8 cellular contexts compared by ENCODE assay signal in the genomic region with DNA sequence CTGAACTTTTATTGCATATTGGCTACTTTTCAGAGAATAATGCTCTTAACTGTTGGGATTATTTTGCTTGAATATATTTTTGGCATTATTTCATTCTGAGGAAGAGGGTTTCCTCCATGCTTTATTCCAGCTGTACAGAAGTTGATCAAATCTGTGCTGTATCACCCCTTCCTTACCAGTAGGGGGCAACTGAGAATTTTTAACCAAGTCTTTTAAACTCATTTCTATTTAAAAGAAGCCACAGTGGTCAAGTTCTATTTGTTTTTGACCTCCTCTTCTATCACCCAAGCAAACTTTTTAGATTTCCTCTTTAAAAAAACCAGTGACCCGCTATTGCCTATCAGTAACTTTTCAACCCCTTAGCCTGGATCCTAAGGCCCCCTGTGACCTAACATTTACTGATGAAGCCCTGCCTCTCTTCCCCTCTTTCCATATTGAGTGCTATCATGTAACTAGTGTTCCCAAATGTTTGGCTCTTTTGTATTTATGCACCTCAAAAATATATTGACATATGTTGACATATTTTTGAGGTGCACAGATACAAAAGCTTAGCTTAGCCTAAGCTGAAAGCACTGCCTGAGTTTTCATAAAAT.
DNase-seq lines count a peak whose midpoint lies in the region; ATAC-seq and TF ChIP-seq lines count a peak whose summit lies in the region.

No MANE protein-coding gene starts in this region.

- H3K36me3 Mint-ChIP-seq in activated CD4-positive, alpha-beta T cell treated with anti-CD3 and anti-CD28 coated beads for 36 hours (ENCODE audit: low read depth) = no peaks in the 10 kb centered on the region

- no peaks in the 10 kb centered on the region for H3K27me3 ChIP-seq in RWPE2 (ENCODE audit: insufficient read depth, poor library complexity, severe bottlenecking)
- no peaks in the 10 kb centered on the region for H3K27me3 ChIP-seq in foreskin keratinocyte
- H3K27me3 ChIP-seq in tibial artery = no peaks in the 10 kb centered on the region

- peak; percentile 89 for ATAC-seq in GM18511 (IDR thresholded peaks at IDR 0.05; ENCODE audit: unreplicated experiment)
- ATAC-seq in HG03159 (IDR thresholded peaks at IDR 0.05; ENCODE audit: unreplicated experiment) = peak; percentile 87
- ATAC-seq in RWPE2 (ENCODE audit: low read depth) = peak; percentile 49; the same call in 1 of the 3 replicates
- peak; percentile 68 for ATAC-seq in foreskin keratinocyte
- ATAC-seq in activated CD4-positive, alpha-beta T cell treated with anti-CD3 and anti-CD28 coated beads for 36 hours = no peak

- H3K9me3 Mint-ChIP-seq in activated CD4-positive, alpha-beta T cell treated with anti-CD3 and anti-CD28 coated beads for 36 hours (ENCODE audit: low read depth) = peaks cover 2% of the 10 kb centered on the region

- H3K9me3 ChIP-seq in RWPE2 (ENCODE audit: severe bottlenecking) (no peaks in the 10 kb centered on the region), tibial artery (no peaks in the 10 kb centered on the region)

- H3K27ac Mint-ChIP-seq in activated CD4-positive, alpha-beta T cell treated with anti-CD3 and anti-CD28 coated beads for 36 hours = no peak overlapping the region

- H3K4me3 Mint-ChIP-seq in activated CD4-positive, alpha-beta T cell treated with anti-CD3 and anti-CD28 coated beads for 36 hours = no peak overlapping the region

- DNase-seq in AG09309 (ENCODE audit: low read depth) (no peak), RWPE2 (ENCODE audit: low spot score) (no peak), foreskin keratinocyte (peak in 1 of 2 donors; percentile 13), tibial artery (no peak), islet precursor cell (no peak)
- DNase-seq in activated CD4-positive, alpha-beta T cell treated with anti-CD3 and anti-CD28 coated beads for 36 hours = no peak

- CTCF ChIA-PET in activated CD4-positive, alpha-beta T cell treated with anti-CD3 and anti-CD28 coated beads for 36 hours (lab: Charles Lee) = interaction anchor here (0.7 to 2.2 kb wide), 17 partner anchors 8 to 762 kb away, joined by 3 to 10 read pairs (median 4); no protein-coding TSS in a partner anchor

- TF ChIP-seq CTCF in AG09309 (IDR thresholded peaks at IDR 0.05; ENCODE audit: control insufficient read depth, insufficient read depth, low read depth, low read length, missing control alignments) (peak; percentile 72), RWPE2 (IDR thresholded peaks at IDR 0.05; ENCODE audit: poor library complexity, severe bottlenecking) (peak; percentile 89), foreskin keratinocyte (conservative IDR thresholded peaks at IDR 0.05) (peak; percentile 73), tibial artery (IDR thresholded peaks at IDR 0.05) (peak; percentile 62 to 64)

- POLR2A ChIA-PET in activated CD4-positive, alpha-beta T cell treated with anti-CD3 and anti-CD28 coated beads for 36 hours (lab: Charles Lee) = no interaction called here

- intact Hi-C loops in tibial artery (cut with DNase I; ENCODE audit: low total_unique reads) = no loop called here
- intact Hi-C loops in activated CD4-positive, alpha-beta T cell treated with anti-CD3 and anti-CD28 coated beads for 36 hours (cut with DNase I, micrococcal nuclease) = loop anchor here (1.0 to 2.0 kb wide), 3 partner anchors 149 to 883 kb away; no protein-coding TSS in a partner anchor

- H3K27me3 Mint-ChIP-seq in activated CD4-positive, alpha-beta T cell treated with anti-CD3 and anti-CD28 coated beads for 36 hours = peaks cover 3% of the 10 kb centered on the region

- H3K4me1 Mint-ChIP-seq in activated CD4-positive, alpha-beta T cell treated with anti-CD3 and anti-CD28 coated beads for 36 hours = no peaks in the 10 kb centered on the region

- H3K4me3 ChIP-seq in AG09309 (ENCODE audit: control insufficient read depth, low read depth, low read length) (no peak overlapping the region), RWPE2 (ENCODE audit: severe bottlenecking) (no peak overlapping the region), tibial artery (no peak overlapping the region)

- no peak overlapping the region for H3K27ac ChIP-seq in RWPE2 (ENCODE audit: poor library complexity, severe bottlenecking)
- H3K27ac ChIP-seq in foreskin keratinocyte = no peak overlapping the region
- H3K27ac ChIP-seq in tibial artery = no peak overlapping the region

- H3K36me3 ChIP-seq in RWPE2 (ENCODE audit: low read depth) (no peaks in the 10 kb centered on the region), tibial artery (no peaks in the 10 kb centered on the region)

- H3K4me1 ChIP-seq in RWPE2 (ENCODE audit: insufficient read depth, poor library complexity, severe bottlenecking) = no peaks in the 10 kb centered on the region
- H3K4me1 ChIP-seq in foreskin keratinocyte = no peaks in the 10 kb centered on the region
- H3K4me1 ChIP-seq in tibial artery = no peaks in the 10 kb centered on the region
